21 cellular contexts compared by ENCODE assay signal in the genomic region with DNA sequence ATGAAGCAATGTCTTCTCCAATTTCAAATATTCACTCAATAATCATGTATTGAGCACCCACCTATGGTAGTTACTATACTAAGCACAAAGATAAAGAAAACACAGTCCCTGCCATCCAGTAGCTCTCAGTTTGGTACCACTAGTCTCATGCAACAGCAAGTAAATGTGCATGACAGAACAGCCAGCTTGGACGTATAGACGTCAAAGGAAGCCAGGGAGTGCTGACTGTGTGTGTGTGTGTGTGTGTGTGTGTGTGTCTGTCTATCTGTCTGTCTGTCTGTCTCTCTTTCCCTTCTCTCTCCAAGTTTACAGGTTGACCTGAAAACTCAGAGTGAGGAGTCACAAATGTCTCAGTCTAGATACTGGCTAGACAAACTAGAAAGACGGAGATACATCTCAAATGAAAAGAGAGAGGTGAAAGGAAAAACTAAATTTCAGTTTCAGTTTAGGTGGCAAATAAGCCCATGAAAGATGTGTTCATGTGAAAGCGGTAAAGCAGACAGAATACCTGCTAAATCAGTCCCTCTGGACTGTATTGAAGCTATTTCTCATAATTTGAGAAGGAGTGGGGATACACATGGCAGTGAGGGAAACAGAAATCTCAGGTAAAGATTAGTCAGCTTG.
A peak's percentile ranks its signal among the peaks of the same experiment; 100 is the strongest.
DNase-seq lines count a peak whose midpoint lies in the region; ATAC-seq, FAIRE-seq and TF ChIP-seq lines count a peak whose summit lies in the region.
"Had no signal": no experiment of that assay in that cellular context is flagged by ENCODE, and none has a peak within 500 bp of the region (broad histone marks: within the 10 kb centered on the region; RNA-seq: fewer than 3 reads in every experiment).

No MANE protein-coding gene starts in this region.

- TF ChIP-seq POLR2A in body of pancreas (IDR thresholded peaks at IDR 0.05) = no peak

- H3K27ac Mint-ChIP-seq in osteocyte (ENCODE audit: unreplicated experiment) = no peak overlapping the region
- H3K27ac Mint-ChIP-seq: dendritic cell treated with granulocyte-macrophage colony-stimulating factor and Interleukin-4, amounts not matched to agents 40 ng/mL and 50 ng/mL, for 4 days had no signal

- no peak overlapping the region for H3K4me3 ChIP-seq in body of pancreas
- H3K4me3 ChIP-seq: BLaER1 treated with 17β-estradiol and CSF1 and Interleukin-3, amounts not matched to agents 10 nM and 100 nM; K562; SJSA1 had no signal

- no peaks in the 10 kb centered on the region for H3K27me3 ChIP-seq in body of pancreas
- H3K27me3 ChIP-seq: BLaER1 treated with 17β-estradiol and CSF1 and Interleukin-3, amounts not matched to agents 10 nM and 100 nM; brain microvascular endothelial cell; SJSA1 had no signal

- TF ChIP-seq CTCF in body of pancreas (IDR thresholded peaks at IDR 0.05) (no peak), osteocyte (IDR thresholded peaks at IDR 0.05) (no peak)

- no peaks in the 10 kb centered on the region for H3K4me1 ChIP-seq in body of pancreas
- H3K4me1 ChIP-seq: SJSA1 had no signal

- peaks cover 4% of the 10 kb centered on the region for H3K27me3 Mint-ChIP-seq in osteocyte (ENCODE audit: unreplicated experiment)
- H3K27me3 Mint-ChIP-seq: dendritic cell treated with granulocyte-macrophage colony-stimulating factor and Interleukin-4, amounts not matched to agents 40 ng/mL and 50 ng/mL, for 4 days had no signal

- no peaks in the 10 kb centered on the region for H3K9me3 ChIP-seq in body of pancreas
- H3K9me3 ChIP-seq: BLaER1 treated with 17β-estradiol and CSF1 and Interleukin-3, amounts not matched to agents 10 nM and 100 nM; SJSA1 had no signal

- WGBS in body of pancreas, 2 donors = 74 to 80% methylated on average over 4 of the region's 4 CpGs

- H3K9me3 Mint-ChIP-seq in osteocyte (ENCODE audit: unreplicated experiment) = no peaks in the 10 kb centered on the region

- H3K4me1 Mint-ChIP-seq in osteocyte (ENCODE audit: unreplicated experiment) = no peaks in the 10 kb centered on the region
- H3K4me1 Mint-ChIP-seq: neural crest cell had no signal

- DNase-seq in GM19239 (ENCODE audit: insufficient read length, low spot score) (peak; percentile 9), OCI-M1 (lab: John Stamatoyannopoulos, UW) (peak; percentile 41), body of pancreas (no peak), DMS153 (lab: John Stamatoyannopoulos, UW) (no peak), osteocyte (ENCODE audit: extremely low spot score, unreplicated experiment) (no peak)
- DNase-seq: activated CD8-positive, alpha-beta memory T cell treated with anti-CD3 and anti-CD28 coated beads for 24 hours; activated gamma-delta T cell treated with Interleukin-2 at 50 U/mL for 16 hours; brain microvascular endothelial cell; glutamatergic neuron; mesenchymal stem cell; NCI-H2227 treated with DMSO at 0.1 percent for 48 hours; retina had no signal

- intact Hi-C loops in body of pancreas (cut with DNase I) = no loop called here

- no peaks in the 10 kb centered on the region for H3K36me3 ChIP-seq in body of pancreas (replicated peaks in 1 of 2; ENCODE audit: insufficient read depth in 1 of 2, low read depth in 2 of 2)
- H3K36me3 ChIP-seq: BLaER1 treated with 17β-estradiol and CSF1 and Interleukin-3, amounts not matched to agents 10 nM and 100 nM; brain microvascular endothelial cell; SJSA1 had no signal

- ATAC-seq in GM18511 (IDR thresholded peaks at IDR 0.05; ENCODE audit: unreplicated experiment) (peak; percentile 77), HG02571 (IDR thresholded peaks at IDR 0.05; ENCODE audit: unreplicated experiment) (peak; percentile 58), body of pancreas (no peak)
- ATAC-seq: esophagus mucosa, K562 had no signal

- no peak overlapping the region for H3K4me3 Mint-ChIP-seq in osteocyte (ENCODE audit: unreplicated experiment)
- H3K4me3 Mint-ChIP-seq: dendritic cell treated with granulocyte-macrophage colony-stimulating factor and Interleukin-4, amounts not matched to agents 40 ng/mL and 50 ng/mL, for 4 days; neural crest cell had no signal

- FAIRE-seq in GM19239 (lab: Jason Lieb, UNC) = peak; percentile 73
- FAIRE-seq: K562, TTC549 had no signal

- no peaks in the 10 kb centered on the region for H3K36me3 Mint-ChIP-seq in osteocyte (ENCODE audit: unreplicated experiment)

- H3K27ac ChIP-seq in body of pancreas = no peak overlapping the region
- H3K27ac ChIP-seq: BLaER1 treated with 17β-estradiol and CSF1 and Interleukin-3, amounts not matched to agents 10 nM and 100 nM; brain microvascular endothelial cell; SJSA1 had no signal

Comparison
In these comparisons a context has a peak if more than half of its experiments do, and no peak if none do; other contexts are left out.
1. DNase-seq: peak in GM19239 (single experiment) and OCI-M1 (single experiment); none in body of pancreas (0 of 4), DMS153 (single experiment) and osteocyte (single experiment).